ENCODE assay signal across 37 cellular contexts in the genomic region with DNA sequence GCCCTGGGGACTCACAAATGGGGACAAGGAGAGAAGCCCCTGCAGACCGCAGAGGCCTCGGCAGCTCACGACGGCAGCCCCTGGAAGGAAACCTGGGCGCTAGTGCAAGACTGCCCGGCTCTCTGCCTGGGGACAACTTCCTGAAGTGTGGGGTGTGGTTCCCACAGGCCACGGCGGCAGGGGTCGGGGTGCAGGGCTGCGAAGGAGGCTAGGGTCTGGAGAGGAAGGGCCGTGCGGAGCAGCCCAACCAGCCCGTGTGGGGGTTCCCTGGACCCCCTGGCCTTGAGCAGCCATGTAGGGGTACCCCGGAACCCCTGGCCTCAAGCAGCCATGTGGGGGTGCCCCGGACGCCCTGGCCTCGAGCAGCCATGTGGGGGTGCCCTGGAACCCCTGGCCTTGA. TPM values are rescaled to one million over a fixed set of nuclear protein-coding genes. Genes with fewer than 3 reads are reported as not detected.
"Had no signal": no experiment of that assay in that cellular context is flagged by ENCODE, and none has a peak within 500 bp of the region (broad histone marks: within the 10 kb centered on the region; RNA-seq: fewer than 3 reads in every experiment).

No MANE protein-coding gene starts in this region.

- ATAC-seq: activated CD8-positive, alpha-beta memory T cell treated with anti-CD3 and anti-CD28 coated beads, Interleukin-2, amount 10 ng/mL, durations not matched to agents 7 days and 5 days; activated T-cell treated with anti-CD3 and anti-CD28 coated beads, Interleukin-2, amount 50 U/mL, for 72 hours; activated T-helper 17 cell treated with anti-CD3 and anti-CD28 coated beads, Interleukin-2, amount 50 U/mL, for 72 hours; PC-3 had no signal

- DNase-seq: activated B cell treated with CpG ODN at 0.5 μM for 24 hours; activated CD4-positive, alpha-beta memory T cell treated with anti-CD3 and anti-CD28 coated beads, Interleukin-2, amount 10 ng/mL, durations not matched to agents 7 days and 5 days; activated CD4-positive, alpha-beta T cell treated with anti-CD3 and anti-CD28 coated beads for 4 hours; activated CD4-positive, CD25-positive, alpha-beta regulatory T cell treated with anti-CD3 and anti-CD28 coated beads, Interleukin-2, amount 50 U/mL, for 72 hours; activated CD8-positive, alpha-beta memory T cell treated with anti-CD3 and anti-CD28 coated beads for 24 hours; activated CD8-positive, alpha-beta memory T cell treated with anti-CD3 and anti-CD28 coated beads, Interleukin-2, amount 10 ng/mL, durations not matched to agents 7 days and 5 days; activated CD8-positive, alpha-beta memory T cell treated with anti-CD3 and anti-CD28 coated beads, Interleukin-2, amount 50 U/mL, for 48 hours; activated effector memory CD4-positive, alpha-beta T cell treated with anti-CD3 and anti-CD28 coated beads, Interleukin-2, amount 50 U/mL, for 16 hours; activated naive CD4-positive, alpha-beta T cell; activated naive CD4-positive, alpha-beta T cell treated with anti-CD3 and anti-CD28 coated beads, Interleukin-2, amount 50 U/mL, for 16 hours; activated naive CD8-positive, alpha-beta T cell treated with anti-CD3 and anti-CD28 coated beads for 36 hours; activated T-cell treated with anti-CD3 and anti-CD28 coated beads, Interleukin-2, amount 50 U/mL, for 72 hours; amniotic stem cell; brain microvascular endothelial cell; MM.1S; MV-4-11; NCI-H1092; NCI-H146; NCI-H187; NCI-H2029 treated with DMSO at 0.1 percent for 48 hours; NCI-H2107; NCI-H2171; NCI-H510A; NCI-H748 treated with DMSO at 0.1 percent for 48 hours; NK-92 treated with Interleukin-12 subunit alpha and Interleukin-12 subunit beta, amount 100 ng/mL, for 24 hours; PC-3; Peyer's patch; SW 1271; T-helper 1 cell; T-helper 2 cell; T-helper 9 cell had no signal

- H3K27ac ChIP-seq: brain microvascular endothelial cell, KMS-11, Peyer's patch, VCaP had no signal

- H3K27me3 ChIP-seq: brain microvascular endothelial cell, Peyer's patch had no signal

- H3K9me3 ChIP-seq: Peyer's patch had no signal

- H3K27me3 Mint-ChIP-seq: activated CD4-positive, alpha-beta memory T cell treated with anti-CD3 and anti-CD28 coated beads, Interleukin-2, amount 10 ng/mL, durations not matched to agents 7 days and 5 days; activated CD8-positive, alpha-beta memory T cell treated with anti-CD3 and anti-CD28 coated beads, Interleukin-2, amount 10 ng/mL, durations not matched to agents 7 days and 5 days; activated T-helper 17 cell treated with anti-CD3 and anti-CD28 coated beads, Interleukin-2, amount 50 U/mL, for 72 hours; central memory CD8-positive, alpha-beta T cell had no signal

- H3K4me3 ChIP-seq: Peyer's patch had no signal

- H3K36me3 Mint-ChIP-seq: activated CD8-positive, alpha-beta memory T cell treated with anti-CD3 and anti-CD28 coated beads, Interleukin-2, amount 10 ng/mL, durations not matched to agents 7 days and 5 days; activated naive CD8-positive, alpha-beta T cell treated with anti-CD3 and anti-CD28 coated beads for 36 hours had no signal

- H3K4me3 Mint-ChIP-seq: activated B cell treated with CpG ODN at 0.5 μM for 24 hours; activated CD4-positive, alpha-beta memory T cell treated with anti-CD3 and anti-CD28 coated beads, Interleukin-2, amount 10 ng/mL, durations not matched to agents 7 days and 5 days; activated CD8-positive, alpha-beta memory T cell treated with anti-CD3 and anti-CD28 coated beads, Interleukin-2, amount 10 ng/mL, durations not matched to agents 7 days and 5 days; activated naive CD8-positive, alpha-beta T cell treated with anti-CD3 and anti-CD28 coated beads for 36 hours; activated T-cell treated with anti-CD3 and anti-CD28 coated beads, Interleukin-2, amount 50 U/mL, for 72 hours; activated T-helper 17 cell treated with anti-CD3 and anti-CD28 coated beads, Interleukin-2, amount 50 U/mL, for 72 hours; central memory CD8-positive, alpha-beta T cell had no signal

- H3K27ac Mint-ChIP-seq: activated B cell treated with CpG ODN at 0.5 μM for 24 hours; activated CD4-positive, alpha-beta memory T cell treated with anti-CD3 and anti-CD28 coated beads, Interleukin-2, amount 10 ng/mL, durations not matched to agents 7 days and 5 days; activated CD8-positive, alpha-beta memory T cell treated with anti-CD3 and anti-CD28 coated beads, Interleukin-2, amount 10 ng/mL, durations not matched to agents 7 days and 5 days; activated naive CD8-positive, alpha-beta T cell treated with anti-CD3 and anti-CD28 coated beads for 36 hours; activated T-cell treated with anti-CD3 and anti-CD28 coated beads, Interleukin-2, amount 50 U/mL, for 72 hours; activated T-helper 17 cell treated with anti-CD3 and anti-CD28 coated beads, Interleukin-2, amount 50 U/mL, for 72 hours had no signal

- H3K4me1 ChIP-seq: Peyer's patch had no signal

- H3K4me1 Mint-ChIP-seq: activated B cell treated with CpG ODN at 0.5 μM for 24 hours; activated CD4-positive, alpha-beta memory T cell treated with anti-CD3 and anti-CD28 coated beads, Interleukin-2, amount 10 ng/mL, durations not matched to agents 7 days and 5 days; activated CD8-positive, alpha-beta memory T cell treated with anti-CD3 and anti-CD28 coated beads, Interleukin-2, amount 10 ng/mL, durations not matched to agents 7 days and 5 days; activated naive CD8-positive, alpha-beta T cell treated with anti-CD3 and anti-CD28 coated beads for 36 hours; activated T-helper 17 cell treated with anti-CD3 and anti-CD28 coated beads, Interleukin-2, amount 50 U/mL, for 72 hours; central memory CD8-positive, alpha-beta T cell had no signal

- H3K9ac ChIP-seq: KMS-11 had no signal

- H3K9me3 Mint-ChIP-seq: activated B cell treated with CpG ODN at 0.5 μM for 24 hours; activated CD4-positive, alpha-beta memory T cell treated with anti-CD3 and anti-CD28 coated beads, Interleukin-2, amount 10 ng/mL, durations not matched to agents 7 days and 5 days; activated naive CD8-positive, alpha-beta T cell treated with anti-CD3 and anti-CD28 coated beads for 36 hours; activated T-cell treated with anti-CD3 and anti-CD28 coated beads, Interleukin-2, amount 50 U/mL, for 72 hours; activated T-helper 17 cell treated with anti-CD3 and anti-CD28 coated beads, Interleukin-2, amount 50 U/mL, for 72 hours; central memory CD8-positive, alpha-beta T cell had no signal

- H3K36me3 ChIP-seq: brain microvascular endothelial cell, Peyer's patch had no signal

RNA-seq across cellular contexts. Expression of a gene that starts 19.5 kb away (rescaled TPM):
- total RNA-seq: activated CD4-positive, alpha-beta memory T cell treated with anti-CD3 and anti-CD28 coated beads, Interleukin-2, amount 10 ng/mL, durations not matched to agents 7 days and 5 days; activated CD8-positive, alpha-beta memory T cell treated with anti-CD3 and anti-CD28 coated beads, Interleukin-2, amount 10 ng/mL, durations not matched to agents 7 days and 5 days; activated T-helper 17 cell treated with anti-CD3 and anti-CD28 coated beads, Interleukin-2, amount 50 U/mL, for 72 hours; LHCN-M2; Peyer's patch had no signal
- polyA plus RNA-seq: aorta had no signal
